Comparison of ENCODE assay signal across 8 cellular contexts in genomic region chr20:49166534-49167449, GRCh38. TPM values are rescaled to one million over a fixed set of nuclear protein-coding genes. Genes with fewer than 3 reads are reported as not detected.
DNase-seq lines count a peak whose midpoint lies in the region; ATAC-seq and TF ChIP-seq lines count a peak whose summit lies in the region.

No MANE protein-coding gene starts in this region.

- H3K4me1 ChIP-seq in left lung (peaks cover 12 to 22% of the 10 kb centered on the region in 2 donors), lower lobe of right lung (peaks cover 42% of the 10 kb centered on the region)

- CTCF ChIA-PET in GM10248 (lab: Yijun Ruan, JAX) (interaction anchor here (0.9 to 6.5 kb wide), 6 partner anchors 14 to 50 kb away, joined by 3 to 40 read pairs (median 6); no protein-coding TSS in a partner anchor), WTC11 (lab: Charles Lee) (interaction anchor here (1.1 to 1.2 kb wide), 2 partner anchors 34 to 79 kb away, joined by 3 to 4 read pairs; no protein-coding TSS in a partner anchor)

- H3K9me3 ChIP-seq in left lung = no peaks in the 10 kb centered on the region
- H3K9me3 ChIP-seq in lower lobe of right lung = no peaks in the 10 kb centered on the region

- DNase-seq in GM10248 (ENCODE audit: extremely low spot score) = peak; percentile 50
- DNase-seq in left lung = no peak
- DNase-seq in WTC11 (ENCODE audit: low spot score) = no peak
- no peak for DNase-seq in lower lobe of right lung
- DNase-seq in COLO668 (lab: John Stamatoyannopoulos, UW; ENCODE audit: unreplicated experiment) = no peak

- H3K27me3 Mint-ChIP-seq in WTC11 (ENCODE audit: low read depth) = no peaks in the 10 kb centered on the region

- H3K27ac Mint-ChIP-seq in WTC11 = no peak overlapping the region

- ATAC-seq in GM19463 (IDR thresholded peaks at IDR 0.05; ENCODE audit: unreplicated experiment) = peak; percentile 77
- peak; percentile 62 for ATAC-seq in HG03457 (IDR thresholded peaks at IDR 0.05; ENCODE audit: unreplicated experiment)
- peak; percentile 16 for ATAC-seq in left lung
- ATAC-seq in GM19324 (IDR thresholded peaks at IDR 0.05; ENCODE audit: low FRiP score, unreplicated experiment) = no peak
- no peak for ATAC-seq in WTC11
- ATAC-seq in lower lobe of right lung = no peak

- no peaks in the 10 kb centered on the region for H3K9me3 Mint-ChIP-seq in WTC11

- H3K4me3 Mint-ChIP-seq in WTC11 = no peak overlapping the region

- POLR2A ChIA-PET in GM10248 (lab: Yijun Ruan, JAX) (interaction anchor here (0.8 kb wide), 1 partner anchor 84 kb away, joined by 6 read pairs; no protein-coding TSS in a partner anchor), WTC11 (lab: Charles Lee) (no interaction called here)

- H3K4me3 ChIP-seq in left lung (no peak overlapping the region), lower lobe of right lung (no peak overlapping the region)

- H3K27me3 ChIP-seq in left lung = no peaks in the 10 kb centered on the region
- H3K27me3 ChIP-seq in lower lobe of right lung (ENCODE audit: low read depth) = no peaks in the 10 kb centered on the region

- H3K36me3 ChIP-seq in left lung (peaks cover 0 to 23% of the 10 kb centered on the region in 2 donors), lower lobe of right lung (peaks cover 27% of the 10 kb centered on the region)

- H3K27ac ChIP-seq in left lung = peak overlapping the region; percentile 34 to 38
- no peak overlapping the region for H3K27ac ChIP-seq in lower lobe of right lung

- intact Hi-C loops in left lung (cut with DNase I) (no loop called here), lower lobe of right lung (cut with DNase I) (no loop called here)

- TF ChIP-seq CTCF in GM10248 (IDR thresholded peaks at IDR 0.05; ENCODE audit: control extremely low read depth, extremely low read depth, low read depth, missing control alignments) (no peak), left lung (IDR thresholded peaks at IDR 0.05) (no peak), WTC11 (IDR thresholded peaks at IDR 0.05) (no peak), lower lobe of right lung (IDR thresholded peaks at IDR 0.05) (no peak)

- peaks cover 18% of the 10 kb centered on the region for H3K4me1 Mint-ChIP-seq in WTC11

- peaks cover 12% of the 10 kb centered on the region for H3K36me3 Mint-ChIP-seq in WTC11

TF ChIP-seq in WTC11, 78 proteins besides CTCF, POLR2A, EP300 and RAD21:
- TF ChIP-seq ZNF416 (CRISPR knock-in tag; IDR thresholded peaks at IDR 0.05) (no peak), FOXJ3 (CRISPR knock-in tag; IDR thresholded peaks at IDR 0.05; ENCODE audit: borderline replicate concordance) (no peak), ZNF671 (CRISPR knock-in tag; IDR thresholded peaks at IDR 0.05) (no peak), ATF1 (CRISPR knock-in tag; IDR thresholded peaks at IDR 0.05) (no peak), ZBTB21 (CRISPR knock-in tag; IDR thresholded peaks at IDR 0.05; ENCODE audit: borderline replicate concordance) (no peak), ATF6 (CRISPR knock-in tag; IDR thresholded peaks at IDR 0.05) (no peak), ZNF317 (CRISPR knock-in tag; IDR thresholded peaks at IDR 0.05; ENCODE audit: borderline replicate concordance, low read depth) (no peak), JUN (CRISPR knock-in tag; IDR thresholded peaks at IDR 0.05) (no peak), TP53 (CRISPR knock-in tag; IDR thresholded peaks at IDR 0.05) (no peak)
- TF ChIP-seq, protein P1, sequence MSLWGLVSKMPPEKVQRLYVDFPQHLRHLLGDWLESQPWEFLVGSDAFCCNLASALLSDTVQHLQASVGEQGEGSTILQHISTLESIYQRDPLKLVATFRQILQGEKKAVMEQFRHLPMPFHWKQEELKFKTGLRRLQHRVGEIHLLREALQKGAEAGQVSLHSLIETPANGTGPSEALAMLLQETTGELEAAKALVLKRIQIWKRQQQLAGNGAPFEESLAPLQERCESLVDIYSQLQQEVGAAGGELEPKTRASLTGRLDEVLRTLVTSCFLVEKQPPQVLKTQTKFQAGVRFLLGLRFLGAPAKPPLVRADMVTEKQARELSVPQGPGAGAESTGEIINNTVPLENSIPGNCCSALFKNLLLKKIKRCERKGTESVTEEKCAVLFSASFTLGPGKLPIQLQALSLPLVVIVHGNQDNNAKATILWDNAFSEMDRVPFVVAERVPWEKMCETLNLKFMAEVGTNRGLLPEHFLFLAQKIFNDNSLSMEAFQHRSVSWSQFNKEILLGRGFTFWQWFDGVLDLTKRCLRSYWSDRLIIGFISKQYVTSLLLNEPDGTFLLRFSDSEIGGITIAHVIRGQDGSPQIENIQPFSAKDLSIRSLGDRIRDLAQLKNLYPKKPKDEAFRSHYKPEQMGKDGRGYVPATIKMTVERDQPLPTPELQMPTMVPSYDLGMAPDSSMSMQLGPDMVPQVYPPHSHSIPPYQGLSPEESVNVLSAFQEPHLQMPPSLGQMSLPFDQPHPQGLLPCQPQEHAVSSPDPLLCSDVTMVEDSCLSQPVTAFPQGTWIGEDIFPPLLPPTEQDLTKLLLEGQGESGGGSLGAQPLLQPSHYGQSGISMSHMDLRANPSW (CRISPR knock-in tag; conservative IDR thresholded peaks at IDR 0.05; ENCODE audit: low read depth) = no peak

RNA-seq across cellular contexts. Expression of gene STAU1, which starts 21.3 kb away (rescaled TPM):
- total RNA-seq in left lung (10 to 100 TPM; 68.6 to 83.0 TPM), WTC11 (2021) (83.6 to 92.6 TPM (median 87.3 TPM) in 3 replicates), lower lobe of right lung (73.5 TPM)

RNA-seq across cellular contexts. Expression of gene DDX27, which starts 52.4 kb away (rescaled TPM):
- total RNA-seq in left lung = 10 to 100 TPM; 21.8 to 22.2 TPM
- 44.2 to 54.8 TPM (median 46.5 TPM) in 3 replicates for total RNA-seq in WTC11 (2021)
- total RNA-seq in lower lobe of right lung = 27.8 TPM

Comparison
In these comparisons a context has a peak if more than half of its experiments do, and no peak if none do; other contexts are left out.
1. ATAC-seq: peak in GM19463 (single experiment), HG03457 (single experiment) and left lung (single experiment); none in GM19324 (single experiment), WTC11 (single experiment) and lower lobe of right lung (0 of 2).